9 cellular contexts compared by ENCODE assay signal in the genomic region with DNA sequence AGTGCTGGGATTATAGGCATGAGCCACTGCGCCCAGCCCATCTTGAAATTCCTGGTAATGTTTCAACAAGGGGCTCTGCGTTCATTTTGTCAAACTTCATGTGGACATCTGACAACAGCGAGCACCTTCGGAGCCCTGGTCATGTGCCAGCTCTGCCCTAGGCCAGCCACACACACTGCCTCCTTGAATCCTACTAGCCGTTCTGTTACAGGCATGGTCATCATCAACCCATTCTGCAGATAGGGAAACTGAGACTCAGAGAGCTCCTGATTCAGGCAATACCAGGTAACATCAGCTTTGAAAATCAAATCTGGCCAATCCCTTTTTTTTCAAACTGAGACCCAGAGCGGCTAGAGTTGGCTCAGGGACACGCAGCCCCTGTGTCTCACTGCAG. TPM values are rescaled to one million over a fixed set of nuclear protein-coding genes. Genes with fewer than 3 reads are reported as not detected.
DNase-seq lines count a peak whose midpoint lies in the region; ATAC-seq and TF ChIP-seq lines count a peak whose summit lies in the region.
"Had no signal": no experiment of that assay in that cellular context is flagged by ENCODE, and none has a peak within 500 bp of the region (broad histone marks: within the 10 kb centered on the region; RNA-seq: fewer than 3 reads in every experiment).

No MANE protein-coding gene starts in this region.

- no peak for DNase-seq in CD14-positive monocyte (ENCODE audit: low spot score)
- DNase-seq in activated T-helper 1 cell treated with anti-CD3 and anti-CD28 coated beads, Interleukin-12 subunit alpha, Interleukin-12 subunit beta, Interleukin-2, Interleukin-4 antibody, amounts not matched to agents 30 ng/mL and 10 ng/mL and 1 ng/mL, durations not matched to agents 14 hours and 24 hours and 36 hours (ENCODE audit: low spot score), result no peak
- DNase-seq in memory B cell (ENCODE audit: low spot score in 2 of 2), result no peak
- DNase-seq in NCI-H1930 (lab: John Stamatoyannopoulos, UW), result no peak
- DNase-seq in stimulated activated CD4-positive, alpha-beta T cell treated with anti-CD3 and anti-CD28 coated beads, Interleukin-15, amount 100 ng/mL, for 24 hours, result no peak
- DNase-seq in NCI-H1694 treated with DMSO at 0.1 percent for 48 hours (lab: John Stamatoyannopoulos, UW), result no peak
- no peak for DNase-seq in HFFc6
- DNase-seq: NCI-H69 had no signal

- H3K36me3 Mint-ChIP-seq in CD14-positive monocyte (peaks cover 9 to 12% of the 10 kb centered on the region in 2 donors), memory B cell (no peaks in the 10 kb centered on the region), HFFc6 (ENCODE audit: low read depth) (peaks cover 4% of the 10 kb centered on the region; the same call in 1 of the 2 replicates)
- H3K36me3 Mint-ChIP-seq in activated T-helper 1 cell treated with anti-CD3 and anti-CD28 coated beads, Interleukin-12 subunit alpha, Interleukin-12 subunit beta, Interleukin-2, Interleukin-4 antibody, amounts not matched to agents 30 ng/mL and 10 ng/mL and 1 ng/mL, durations not matched to agents 14 hours and 24 hours and 36 hours (ENCODE audit: low read depth), result peaks cover 4% of the 10 kb centered on the region

- peaks cover 0 to 5% (median 2%) of the 10 kb centered on the region in 3 donors for H3K27me3 Mint-ChIP-seq in CD14-positive monocyte (ENCODE audit: low read depth in 3 of 3)
- H3K27me3 Mint-ChIP-seq in activated T-helper 1 cell treated with anti-CD3 and anti-CD28 coated beads, Interleukin-12 subunit alpha, Interleukin-12 subunit beta, Interleukin-2, Interleukin-4 antibody, amounts not matched to agents 30 ng/mL and 10 ng/mL and 1 ng/mL, durations not matched to agents 14 hours and 24 hours and 36 hours (ENCODE audit: insufficient read depth), result peaks cover 3% of the 10 kb centered on the region
- no peaks in the 10 kb centered on the region for H3K27me3 Mint-ChIP-seq in memory B cell
- peaks cover 27% of the 10 kb centered on the region for H3K27me3 Mint-ChIP-seq in HFFc6 (ENCODE audit: insufficient read depth)

- H3K9me3 Mint-ChIP-seq in CD14-positive monocyte (peaks cover 4 to 18% (median 9%) of the 10 kb centered on the region in 7 donors), memory B cell (no peaks in the 10 kb centered on the region), HFFc6 (peaks cover 5% of the 10 kb centered on the region)
- no peaks in the 10 kb centered on the region for H3K9me3 Mint-ChIP-seq in activated T-helper 1 cell treated with anti-CD3 and anti-CD28 coated beads, Interleukin-12 subunit alpha, Interleukin-12 subunit beta, Interleukin-2, Interleukin-4 antibody, amounts not matched to agents 30 ng/mL and 10 ng/mL and 1 ng/mL, durations not matched to agents 14 hours and 24 hours and 36 hours

- H3K4me3 Mint-ChIP-seq in CD14-positive monocyte (peak overlapping the region; percentile 16 to 76), memory B cell (peak overlapping the region; percentile 49), HFFc6 (no peak overlapping the region)
- H3K4me3 Mint-ChIP-seq in activated T-helper 1 cell treated with anti-CD3 and anti-CD28 coated beads, Interleukin-12 subunit alpha, Interleukin-12 subunit beta, Interleukin-2, Interleukin-4 antibody, amounts not matched to agents 30 ng/mL and 10 ng/mL and 1 ng/mL, durations not matched to agents 14 hours and 24 hours and 36 hours, result peak overlapping the region; percentile 37

- ATAC-seq in HG02678 (IDR thresholded peaks at IDR 0.05; ENCODE audit: unreplicated experiment), result peak; percentile 2
- ATAC-seq in memory B cell (ENCODE audit: low read depth), result no peak

- TF ChIP-seq CTCF in CD14-positive monocyte (IDR thresholded peaks at IDR 0.05) (no peak), HFFc6 (IDR thresholded peaks at IDR 0.05) (no peak)

- H3K27ac Mint-ChIP-seq in CD14-positive monocyte (peak overlapping the region; percentile 95 to 99 (median 97)), memory B cell (peak overlapping the region; percentile 73), HFFc6 (no peak overlapping the region)
- peak overlapping the region; percentile 79 for H3K27ac Mint-ChIP-seq in activated T-helper 1 cell treated with anti-CD3 and anti-CD28 coated beads, Interleukin-12 subunit alpha, Interleukin-12 subunit beta, Interleukin-2, Interleukin-4 antibody, amounts not matched to agents 30 ng/mL and 10 ng/mL and 1 ng/mL, durations not matched to agents 14 hours and 24 hours and 36 hours

- intact Hi-C loops in CD14-positive monocyte (cut with micrococcal nuclease), result loop anchor here in 1 of 2 donors (2.0 to 5.0 kb wide), 3 partner anchors 18 to 195 kb away; a partner anchor contains a TSS
- intact Hi-C loops in activated T-helper 1 cell treated with anti-CD3 and anti-CD28 coated beads, Interleukin-12 subunit alpha, Interleukin-12 subunit beta, Interleukin-2, Interleukin-4 antibody, amounts not matched to agents 30 ng/mL and 10 ng/mL and 1 ng/mL, durations not matched to agents 14 hours and 24 hours and 36 hours (cut with micrococcal nuclease), result loop anchor here (2.0 kb wide), 1 partner anchor 62 kb away; no protein-coding TSS in a partner anchor

- H3K4me1 Mint-ChIP-seq in CD14-positive monocyte (peaks cover 88% of the 10 kb centered on the region), memory B cell (peaks cover 51% of the 10 kb centered on the region), HFFc6 (ENCODE audit: low read depth) (peaks cover 8% of the 10 kb centered on the region)
- H3K4me1 Mint-ChIP-seq in activated T-helper 1 cell treated with anti-CD3 and anti-CD28 coated beads, Interleukin-12 subunit alpha, Interleukin-12 subunit beta, Interleukin-2, Interleukin-4 antibody, amounts not matched to agents 30 ng/mL and 10 ng/mL and 1 ng/mL, durations not matched to agents 14 hours and 24 hours and 36 hours (ENCODE audit: low read depth), result peaks cover 49% of the 10 kb centered on the region

RNA-seq across cellular contexts. Expression of a gene that starts 41.3 kb away (rescaled TPM):
- 10 to 100 TPM in 1 of 2 donors, 1 to 10 TPM in 1; 7.5 to 17.8 TPM for polyA plus RNA-seq in CD14-positive monocyte
- 90.4 and 92.5 TPM in 2 replicates for total RNA-seq in activated T-helper 1 cell treated with anti-CD3 and anti-CD28 coated beads, Interleukin-12 subunit alpha, Interleukin-12 subunit beta, Interleukin-2, Interleukin-4 antibody, amounts not matched to agents 30 ng/mL and 10 ng/mL and 1 ng/mL, durations not matched to agents 14 hours and 24 hours and 36 hours
- 1 to 10 TPM; 3.7 to 5.7 (median 4.6) TPM for total RNA-seq in HFFc6 (2021; fragmentation: NEBNext Ultra II Directional; extraction: Animal tissue kit (Norgen Biotek cat#: 25700))

Comparison
In these comparisons a context has a peak if more than half of its experiments do, and no peak if none do; other contexts are left out.
1. RNA of a gene that starts 41.3 kb away (total RNA-seq): 90.4 to 92.5 TPM in activated T-helper 1 cell treated with anti-CD3 and anti-CD28 coated beads, Interleukin-12 subunit alpha, Interleukin-12 subunit beta, Interleukin-2, Interleukin-4 antibody, amounts not matched to agents 30 ng/mL and 10 ng/mL and 1 ng/mL, durations not matched to agents 14 hours and 24 hours and 36 hours; 3.7 to 5.7 TPM in HFFc6; every median in the first group is over 10 times any median in the second.